ENCODE assay signal across 9 cellular contexts in the genomic region with DNA sequence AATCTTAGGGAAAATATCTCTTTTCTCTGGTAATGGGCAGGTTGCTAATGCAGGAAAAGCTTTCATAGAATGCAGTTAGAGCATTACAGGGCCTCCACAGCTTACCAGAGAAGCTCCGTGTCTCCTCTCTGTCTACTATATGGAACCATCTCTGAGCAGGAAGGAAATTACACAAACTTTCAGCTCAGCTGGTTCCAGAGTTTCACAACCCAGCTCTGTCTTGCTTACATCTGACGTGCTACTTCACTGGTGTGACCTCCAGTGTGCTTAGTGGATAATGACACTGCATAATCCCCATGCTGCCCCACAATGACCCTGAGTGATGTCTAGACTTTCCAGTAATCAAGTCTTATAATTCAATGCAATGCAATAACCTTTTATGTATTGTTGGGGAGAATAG. TPM values are rescaled to one million over a fixed set of nuclear protein-coding genes. Genes with fewer than 3 reads are reported as not detected.
A peak's percentile ranks its signal among the peaks of the same experiment; 100 is the strongest.
DNase-seq lines count a peak whose midpoint lies in the region; ATAC-seq, FAIRE-seq and TF ChIP-seq lines count a peak whose summit lies in the region.
"Had no signal": no experiment of that assay in that cellular context is flagged by ENCODE, and none has a peak within 500 bp of the region (broad histone marks: within the 10 kb centered on the region; RNA-seq: fewer than 3 reads in every experiment).

No MANE protein-coding gene starts in this region.

- peaks cover 2% of the 10 kb centered on the region for H3K36me3 Mint-ChIP-seq in T-helper 17 cell (ENCODE audit: low read depth)

- H3K9me3 ChIP-seq in trophoblast cell (ENCODE audit: insufficient read depth, low read depth, low read length) (no peaks in the 10 kb centered on the region), T-helper 17 cell (ENCODE audit: control insufficient read depth, low read length, poor library complexity, severe bottlenecking) (no peaks in the 10 kb centered on the region)

- H4K91ac ChIP-seq in trophoblast cell (ENCODE audit: low read depth, low read length), result no peak overlapping the region

- ATAC-seq in T-helper 17 cell, result no peak
- ATAC-seq in GM21381 (IDR thresholded peaks at IDR 0.05; ENCODE audit: unreplicated experiment), result no peak

- no peak overlapping the region for H4K8ac ChIP-seq in trophoblast cell (ENCODE audit: low read depth, low read length)

- no peak overlapping the region for H3K27ac ChIP-seq in trophoblast cell (ENCODE audit: low read depth, low read length)
- H3K27ac ChIP-seq: epithelial cell of prostate had no signal

- H3K4me3 Mint-ChIP-seq in T-helper 17 cell, result no peak overlapping the region

- H3K27me3 Mint-ChIP-seq in T-helper 17 cell, result peaks cover 6% of the 10 kb centered on the region

- H3K4ac ChIP-seq in trophoblast cell (ENCODE audit: low read depth, low read length), result no peak overlapping the region

- peak; percentile 31 for TF ChIP-seq CTCF in epithelial cell of proximal tubule (conservative IDR thresholded peaks at IDR 0.05; ENCODE audit: low read depth, low read length)

- H2BK120ac ChIP-seq in trophoblast cell (ENCODE audit: insufficient read depth, low read length, poor library complexity), result no peak overlapping the region

- H3K79me2 ChIP-seq in trophoblast cell (ENCODE audit: control insufficient read depth, insufficient read depth, low read length, poor library complexity), result no peaks in the 10 kb centered on the region

- peaks cover 0 to 3% of the 10 kb centered on the region in 2 experiments for H3K4me1 ChIP-seq in trophoblast cell (ENCODE audit: control insufficient read depth in 1 of 2, insufficient read depth in 2 of 2, low read length in 2 of 2)

- H2BK12ac ChIP-seq in trophoblast cell (ENCODE audit: low read length), result no peak overlapping the region

- H3K23ac ChIP-seq in trophoblast cell (ENCODE audit: low read length), result no peak overlapping the region

- H4K12ac ChIP-seq in trophoblast cell (ENCODE audit: low read depth, low read length), result no peak overlapping the region

- H3K4me3 ChIP-seq in epithelial cell of proximal tubule (ENCODE audit: low read depth, low read length), result no peak overlapping the region
- H3K4me3 ChIP-seq in trophoblast cell (ENCODE audit: low read depth, low read length), result no peak overlapping the region

- TF ChIP-seq POLR2A in GM12892 (IDR thresholded peaks at IDR 0.05; ENCODE audit: low read depth, low read length), result no peak

- peaks cover 13% of the 10 kb centered on the region for H3K79me1 ChIP-seq in trophoblast cell (ENCODE audit: low read length)

- H3K27ac Mint-ChIP-seq in T-helper 17 cell, result no peak overlapping the region

- H2BK5ac ChIP-seq in trophoblast cell (ENCODE audit: low read depth, low read length, poor library complexity), result no peak overlapping the region

- H3K18ac ChIP-seq in trophoblast cell (ENCODE audit: low read length), result no peak overlapping the region

- FAIRE-seq in GM12892 (lab: Jason Lieb, UNC), result peak; percentile 44

- no peaks in the 10 kb centered on the region for H3K27me3 ChIP-seq in trophoblast cell (ENCODE audit: insufficient read depth, low read length)

- no peak overlapping the region for H3K14ac ChIP-seq in trophoblast cell (ENCODE audit: low read length)

- no peaks in the 10 kb centered on the region for H3K36me3 ChIP-seq in trophoblast cell (ENCODE audit: control insufficient read depth in 1 of 2, insufficient read depth in 2 of 2, low read length in 2 of 2)

- H3K4me2 ChIP-seq in trophoblast cell (ENCODE audit: low read length), result no peak overlapping the region

- H3K4me1 Mint-ChIP-seq in T-helper 17 cell, result peaks cover 7% of the 10 kb centered on the region

- no peak overlapping the region for H2AFZ ChIP-seq in trophoblast cell (ENCODE audit: insufficient read depth, low read length, poor library complexity)

- DNase-seq in GM12892 (ENCODE audit: insufficient read length) (no peak), MV-4-11 (lab: John Stamatoyannopoulos, UW) (peak; percentile 95), epithelial cell of proximal tubule (ENCODE audit: low read depth) (no peak), trophoblast cell (peak; percentile 19 to 45), DMS79 (lab: John Stamatoyannopoulos, UW) (no peak), T-helper 17 cell (no peak), NCI-H2196 (lab: John Stamatoyannopoulos, UW; ENCODE audit: unreplicated experiment) (no peak)

- WGBS in trophoblast cell (ENCODE audit: extremely low coverage, insufficient coverage, insufficient read length), result no CpG with 5 or more reads among the region's 2 CpGs

- no peak overlapping the region for H2AK5ac ChIP-seq in trophoblast cell (ENCODE audit: low read length)

- H3K9ac ChIP-seq in trophoblast cell (ENCODE audit: low read length), result no peak overlapping the region

RNA-seq across cellular contexts. Expression of a gene that starts 4.3 kb away (rescaled TPM):
- 6.4 TPM for polyA plus RNA-seq in GM12892 (2012; ENCODE audit: missing spikeins)
- total RNA-seq in epithelial cell of proximal tubule (3.2 and 24.3 TPM in 2 replicates), T-helper 17 cell (1 to 10 TPM; 6.7 to 8.5 TPM)
- 6.0 and 6.2 TPM in 2 replicates for polyA plus RNA-seq in trophoblast cell (2013)

Comparison
In these comparisons a context has a peak if more than half of its experiments do, and no peak if none do; other contexts are left out.
1. DNase-seq: peak in MV-4-11 (single experiment) and trophoblast cell (2 of 2); none in GM12892 (single experiment), epithelial cell of proximal tubule (single experiment), DMS79 (single experiment), T-helper 17 cell (0 of 3) and NCI-H2196 (single experiment).